Comparison of ENCODE assay signal across 14 cellular contexts in genomic region chr7:102328863-102329262, GRCh38. TPM values are rescaled to one million over a fixed set of nuclear protein-coding genes. Genes with fewer than 3 reads are reported as not detected.
DNase-seq lines count a peak whose midpoint lies in the region; ATAC-seq and TF ChIP-seq lines count a peak whose summit lies in the region.
"Not testable (repeated sequence)": the region's sequence is repeated elsewhere in the genome, so short reads cannot be mapped to it uniquely, and the experiment has no call there.
"Had no signal": no experiment of that assay in that cellular context is flagged by ENCODE, and none has a peak within 500 bp of the region (broad histone marks: within the 10 kb centered on the region; RNA-seq: fewer than 3 reads in every experiment).

No MANE protein-coding gene starts in this region.

- not testable (repeated sequence) for H3K4me1 Mint-ChIP-seq in T-helper 2 cell treated with Interferon-gamma antibody and Interleukin-4, amounts not matched to agents 5 μg/mL and 100 μg/mL, for 36 hours (ENCODE audit: low read depth); activated T-helper 1 cell treated with anti-CD3 and anti-CD28 coated beads, Interleukin-12 subunit alpha, Interleukin-12 subunit beta, Interleukin-2, Interleukin-4 antibody, amounts not matched to agents 30 ng/mL and 10 ng/mL and 1 ng/mL, durations not matched to agents 14 hours and 24 hours and 36 hours (ENCODE audit: low read depth); central memory CD8-positive, alpha-beta T cell; stimulated activated effector memory CD8-positive, alpha-beta T cell treated with anti-CD3 and anti-CD28 coated beads, Interleukin-12 subunit alpha, Interleukin-12 subunit beta, amount 100 ng/mL, for 72 hours

- not testable (repeated sequence) for H3F3A ChIP-seq in OCI-LY1 (ENCODE audit: insufficient read depth, low read length)
- H3F3A ChIP-seq in SU-DHL-6 (ENCODE audit: insufficient read depth): peaks cover 87% of the 10 kb centered on the region

- peak overlapping the region; percentile 27 for H3K4me3 Mint-ChIP-seq in T-helper 2 cell treated with Interferon-gamma antibody and Interleukin-4, amounts not matched to agents 5 μg/mL and 100 μg/mL, for 36 hours
- H3K4me3 Mint-ChIP-seq in activated T-helper 1 cell treated with anti-CD3 and anti-CD28 coated beads, Interleukin-12 subunit alpha, Interleukin-12 subunit beta, Interleukin-2, Interleukin-4 antibody, amounts not matched to agents 30 ng/mL and 10 ng/mL and 1 ng/mL, durations not matched to agents 14 hours and 24 hours and 36 hours: peak overlapping the region; percentile 5
- peak overlapping the region; percentile 74 for H3K4me3 Mint-ChIP-seq in central memory CD8-positive, alpha-beta T cell
- peak overlapping the region; percentile 25 for H3K4me3 Mint-ChIP-seq in stimulated activated effector memory CD8-positive, alpha-beta T cell treated with anti-CD3 and anti-CD28 coated beads, Interleukin-12 subunit alpha, Interleukin-12 subunit beta, amount 100 ng/mL, for 72 hours

- not testable (repeated sequence) for TF ChIP-seq CTCF in OCI-LY1 (IDR thresholded peaks at IDR 0.05; ENCODE audit: low read length); SU-DHL-6 (IDR thresholded peaks at IDR 0.05; ENCODE audit: insufficient read depth, low read length, poor library complexity, severe bottlenecking)

- peak overlapping the region in 9 of 11 experiments; percentile 40 to 59 (median 52); a peak in 10 of 22 replicates for H3K4me2 ChIP-seq in BLaER1 treated with 17β-estradiol and CSF1 and Interleukin-3, amounts not matched to agents 10 nM and 100 nM
- peak overlapping the region; percentile 95 for H3K4me2 ChIP-seq in OCI-LY1 (ENCODE audit: low read length)
- H3K4me2 ChIP-seq in SU-DHL-6 (ENCODE audit: low read depth, low read length, poor library complexity, severe bottlenecking): peak overlapping the region; percentile 83

- peak; percentile 76 for ATAC-seq in central memory CD8-positive, alpha-beta T cell (replicated peaks; ENCODE audit: extremely low read depth, poor library complexity, severe bottlenecking)
- ATAC-seq in stimulated activated effector memory CD8-positive, alpha-beta T cell treated with anti-CD3 and anti-CD28 coated beads, Interleukin-12 subunit alpha, Interleukin-12 subunit beta, amount 100 ng/mL, for 72 hours: not testable (repeated sequence)

- not testable (repeated sequence) for H3K9me3 Mint-ChIP-seq in T-helper 2 cell treated with Interferon-gamma antibody and Interleukin-4, amounts not matched to agents 5 μg/mL and 100 μg/mL, for 36 hours; activated T-helper 1 cell treated with anti-CD3 and anti-CD28 coated beads, Interleukin-12 subunit alpha, Interleukin-12 subunit beta, Interleukin-2, Interleukin-4 antibody, amounts not matched to agents 30 ng/mL and 10 ng/mL and 1 ng/mL, durations not matched to agents 14 hours and 24 hours and 36 hours; central memory CD8-positive, alpha-beta T cell; stimulated activated effector memory CD8-positive, alpha-beta T cell treated with anti-CD3 and anti-CD28 coated beads, Interleukin-12 subunit alpha, Interleukin-12 subunit beta, amount 100 ng/mL, for 72 hours

- peak overlapping the region; percentile 35 for H3K27ac Mint-ChIP-seq in T-helper 2 cell treated with Interferon-gamma antibody and Interleukin-4, amounts not matched to agents 5 μg/mL and 100 μg/mL, for 36 hours
- peak overlapping the region; percentile 43 for H3K27ac Mint-ChIP-seq in activated T-helper 1 cell treated with anti-CD3 and anti-CD28 coated beads, Interleukin-12 subunit alpha, Interleukin-12 subunit beta, Interleukin-2, Interleukin-4 antibody, amounts not matched to agents 30 ng/mL and 10 ng/mL and 1 ng/mL, durations not matched to agents 14 hours and 24 hours and 36 hours
- peak overlapping the region; percentile 96 for H3K27ac Mint-ChIP-seq in central memory CD8-positive, alpha-beta T cell (ENCODE audit: low read depth)
- peak overlapping the region; percentile 56 for H3K27ac Mint-ChIP-seq in stimulated activated effector memory CD8-positive, alpha-beta T cell treated with anti-CD3 and anti-CD28 coated beads, Interleukin-12 subunit alpha, Interleukin-12 subunit beta, amount 100 ng/mL, for 72 hours

- DNase-seq in T-helper 2 cell treated with Interferon-gamma antibody and Interleukin-4, amounts not matched to agents 5 μg/mL and 100 μg/mL, for 36 hours (ENCODE audit: low spot score); activated T-helper 1 cell treated with anti-CD3 and anti-CD28 coated beads, Interleukin-12 subunit alpha, Interleukin-12 subunit beta, Interleukin-2, Interleukin-4 antibody, amounts not matched to agents 30 ng/mL and 10 ng/mL and 1 ng/mL, durations not matched to agents 14 hours and 24 hours and 36 hours (ENCODE audit: low spot score); central memory CD8-positive, alpha-beta T cell (ENCODE audit: low spot score in 2 of 2): not testable (repeated sequence)
- peak in 1 of 2 donors; percentile 32 for DNase-seq in stimulated activated effector memory CD8-positive, alpha-beta T cell treated with anti-CD3 and anti-CD28 coated beads, Interleukin-12 subunit alpha, Interleukin-12 subunit beta, amount 100 ng/mL, for 72 hours (ENCODE audit: low spot score in 2 of 2)

- H3K9ac ChIP-seq in BLaER1 treated with 17β-estradiol and CSF1 and Interleukin-3, amounts not matched to agents 10 nM and 100 nM: not testable (repeated sequence)
- peak overlapping the region; percentile 97 for H3K9ac ChIP-seq in OCI-LY1 (ENCODE audit: low read length)
- H3K9ac ChIP-seq in SU-DHL-6 (ENCODE audit: low read length): peak overlapping the region; percentile 76

- H3K9me2 ChIP-seq in OCI-LY1 (ENCODE audit: low read depth, low read length); SU-DHL-6 (replicated peaks; ENCODE audit: insufficient read depth, low read length): not testable (repeated sequence)

- not testable (repeated sequence) for H2AFZ ChIP-seq in OCI-LY1 (ENCODE audit: low read length); SU-DHL-6 (ENCODE audit: low read depth, low read length, severe bottlenecking)

- H3K4me1 ChIP-seq in BLaER1 treated with 17β-estradiol and CSF1 and Interleukin-3, amounts not matched to agents 10 nM and 100 nM: peaks cover 5 to 52% (median 33%) of the 10 kb centered on the region in 10 experiments; a peak in 18 of 20 replicates
- H3K4me1 ChIP-seq in OCI-LY1 (ENCODE audit: insufficient read depth, low read length, severe bottlenecking): peaks cover 94% of the 10 kb centered on the region

- H3K27me3 ChIP-seq in BLaER1 treated with 17β-estradiol and CSF1 and Interleukin-3, amounts not matched to agents 10 nM and 100 nM; OCI-LY1 (ENCODE audit: insufficient read depth, low read length); SU-DHL-6 (ENCODE audit: low read length): not testable (repeated sequence)

- H3K79me2 ChIP-seq in OCI-LY1 (ENCODE audit: insufficient read depth, low read length): not testable (repeated sequence)
- peaks cover 40% of the 10 kb centered on the region for H3K79me2 ChIP-seq in SU-DHL-6 (ENCODE audit: insufficient read depth, low read length)

- not testable (repeated sequence) for H3K36me3 ChIP-seq in BLaER1 treated with 17β-estradiol and CSF1 and Interleukin-3, amounts not matched to agents 10 nM and 100 nM; SU-DHL-6 (ENCODE audit: low read length)
- peaks cover 34% of the 10 kb centered on the region for H3K36me3 ChIP-seq in OCI-LY1 (ENCODE audit: insufficient read depth, low read length)

- not testable (repeated sequence) for H4K20me1 ChIP-seq in BLaER1 treated with 17β-estradiol and CSF1 and Interleukin-3, amounts not matched to agents 10 nM and 100 nM; OCI-LY1 (ENCODE audit: insufficient read depth, low read length); SU-DHL-6 (ENCODE audit: low read depth, low read length)

- not testable (repeated sequence) for H3K9me3 ChIP-seq in BLaER1 treated with 17β-estradiol and CSF1 and Interleukin-3, amounts not matched to agents 10 nM and 100 nM (replicated peaks in 1 of 11); OCI-LY1 (ENCODE audit: low read length); SU-DHL-6 (ENCODE audit: insufficient read depth, low read length)

- not testable (repeated sequence) for H3K4me3 ChIP-seq in BLaER1 treated with 17β-estradiol and CSF1 and Interleukin-3, amounts not matched to agents 10 nM and 100 nM
- H3K4me3 ChIP-seq in OCI-LY1 (ENCODE audit: low read depth, low read length, poor library complexity, severe bottlenecking): peak overlapping the region; percentile 84
- H3K4me3 ChIP-seq in SU-DHL-6 (ENCODE audit: insufficient read depth, low read length, poor library complexity, severe bottlenecking): peak overlapping the region; percentile 71

- intact Hi-C loops in activated T-helper 1 cell treated with anti-CD3 and anti-CD28 coated beads, Interleukin-12 subunit alpha, Interleukin-12 subunit beta, Interleukin-2, Interleukin-4 antibody, amounts not matched to agents 30 ng/mL and 10 ng/mL and 1 ng/mL, durations not matched to agents 14 hours and 24 hours and 36 hours (cut with micrococcal nuclease): not testable (repeated sequence)

- H3K27me3 Mint-ChIP-seq in T-helper 2 cell treated with Interferon-gamma antibody and Interleukin-4, amounts not matched to agents 5 μg/mL and 100 μg/mL, for 36 hours (ENCODE audit: low read depth): not testable (repeated sequence)
- peaks cover 14% of the 10 kb centered on the region for H3K27me3 Mint-ChIP-seq in activated T-helper 1 cell treated with anti-CD3 and anti-CD28 coated beads, Interleukin-12 subunit alpha, Interleukin-12 subunit beta, Interleukin-2, Interleukin-4 antibody, amounts not matched to agents 30 ng/mL and 10 ng/mL and 1 ng/mL, durations not matched to agents 14 hours and 24 hours and 36 hours (ENCODE audit: insufficient read depth)
- peaks cover 21% of the 10 kb centered on the region for H3K27me3 Mint-ChIP-seq in central memory CD8-positive, alpha-beta T cell

- H3K27ac ChIP-seq in BLaER1 treated with 17β-estradiol and CSF1 and Interleukin-3, amounts not matched to agents 10 nM and 100 nM: peak overlapping the region in 1 of 11 experiments; percentile 43; a peak in 1 of 22 replicates
- H3K27ac ChIP-seq in OCI-LY1 (ENCODE audit: low read depth, low read length, poor library complexity, severe bottlenecking): peak overlapping the region; percentile 99
- peak overlapping the region; percentile 96 for H3K27ac ChIP-seq in SU-DHL-6 (ENCODE audit: low read depth, low read length)

- H3K36me3 Mint-ChIP-seq in T-helper 2 cell treated with Interferon-gamma antibody and Interleukin-4, amounts not matched to agents 5 μg/mL and 100 μg/mL, for 36 hours (ENCODE audit: low read depth); activated T-helper 1 cell treated with anti-CD3 and anti-CD28 coated beads, Interleukin-12 subunit alpha, Interleukin-12 subunit beta, Interleukin-2, Interleukin-4 antibody, amounts not matched to agents 30 ng/mL and 10 ng/mL and 1 ng/mL, durations not matched to agents 14 hours and 24 hours and 36 hours (ENCODE audit: low read depth); central memory CD8-positive, alpha-beta T cell (ENCODE audit: insufficient read depth); stimulated activated effector memory CD8-positive, alpha-beta T cell treated with anti-CD3 and anti-CD28 coated beads, Interleukin-12 subunit alpha, Interleukin-12 subunit beta, amount 100 ng/mL, for 72 hours: not testable (repeated sequence)

RNA-seq across cellular contexts. Expression of gene SPDYE6, which starts 27.4 kb away (rescaled TPM):
- not detected in 2 replicates for total RNA-seq in activated T-helper 1 cell treated with anti-CD3 and anti-CD28 coated beads, Interleukin-12 subunit alpha, Interleukin-12 subunit beta, Interleukin-2, Interleukin-4 antibody, amounts not matched to agents 30 ng/mL and 10 ng/mL and 1 ng/mL, durations not matched to agents 14 hours and 24 hours and 36 hours
- total RNA-seq: CD4-positive, alpha-beta T cell; CD8-positive, alpha-beta memory T cell; Daoy; G401; GM23338; H4; H9 had no signal

RNA-seq across cellular contexts. Expression of gene SH2B2, which starts 42.2 kb away (rescaled TPM):
- 2.1 and 2.6 TPM in 2 replicates for total RNA-seq in activated T-helper 1 cell treated with anti-CD3 and anti-CD28 coated beads, Interleukin-12 subunit alpha, Interleukin-12 subunit beta, Interleukin-2, Interleukin-4 antibody, amounts not matched to agents 30 ng/mL and 10 ng/mL and 1 ng/mL, durations not matched to agents 14 hours and 24 hours and 36 hours

Comparison
In these comparisons a context has a peak if more than half of its experiments do, and no peak if none do; other contexts are left out.
1. H3K27ac Mint-ChIP-seq: peak in every context shown above with its lines; median percentile 96 in central memory CD8-positive, alpha-beta T cell; 56 in stimulated activated effector memory CD8-positive, alpha-beta T cell treated with anti-CD3 and anti-CD28 coated beads, Interleukin-12 subunit alpha, Interleukin-12 subunit beta, amount 100 ng/mL, for 72 hours; 43 in activated T-helper 1 cell treated with anti-CD3 and anti-CD28 coated beads, Interleukin-12 subunit alpha, Interleukin-12 subunit beta, Interleukin-2, Interleukin-4 antibody, amounts not matched to agents 30 ng/mL and 10 ng/mL and 1 ng/mL, durations not matched to agents 14 hours and 24 hours and 36 hours; 35 in T-helper 2 cell treated with Interferon-gamma antibody and Interleukin-4, amounts not matched to agents 5 μg/mL and 100 μg/mL, for 36 hours.
2. H3K4me3 Mint-ChIP-seq: peak in every context shown above with its lines; median percentile 74 in central memory CD8-positive, alpha-beta T cell; 27 in T-helper 2 cell treated with Interferon-gamma antibody and Interleukin-4, amounts not matched to agents 5 μg/mL and 100 μg/mL, for 36 hours; 25 in stimulated activated effector memory CD8-positive, alpha-beta T cell treated with anti-CD3 and anti-CD28 coated beads, Interleukin-12 subunit alpha, Interleukin-12 subunit beta, amount 100 ng/mL, for 72 hours; 5 in activated T-helper 1 cell treated with anti-CD3 and anti-CD28 coated beads, Interleukin-12 subunit alpha, Interleukin-12 subunit beta, Interleukin-2, Interleukin-4 antibody, amounts not matched to agents 30 ng/mL and 10 ng/mL and 1 ng/mL, durations not matched to agents 14 hours and 24 hours and 36 hours.